Comparison of ENCODE assay signal across 9 cellular contexts in the genomic region with DNA sequence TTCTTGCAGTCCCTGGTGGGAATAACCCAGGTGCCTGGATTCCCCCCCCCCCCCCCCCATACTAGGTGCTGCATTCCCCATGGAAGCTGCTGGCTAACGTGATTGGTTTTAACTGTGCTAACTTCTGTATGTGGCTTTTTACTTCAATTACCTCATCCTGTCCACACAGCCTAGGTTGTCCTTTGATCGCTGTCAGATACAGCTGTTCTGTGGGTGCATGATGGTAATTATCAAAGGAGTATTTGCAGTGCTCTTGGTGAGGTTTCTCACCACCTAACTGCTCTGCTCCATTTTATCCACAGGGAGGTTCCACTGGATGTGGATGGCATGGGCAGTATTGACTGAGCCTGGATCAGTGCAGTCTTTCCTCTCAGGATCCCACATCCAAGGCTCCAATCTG.
"Had no signal": no experiment of that assay in that cellular context is flagged by ENCODE, and none has a peak within 500 bp of the region (broad histone marks: within the 10 kb centered on the region; RNA-seq: fewer than 3 reads in every experiment).

No MANE protein-coding gene starts in this region.

- ATAC-seq: GM23338, HCT116 had no signal

- DNase-seq: GM23248, GOT3, H7, H9, HCEC 1CT, HFFc6 had no signal

- H3K9ac ChIP-seq: GM23248 had no signal

- H3K4me3 ChIP-seq: GM23248, GM23338, HAP-1 had no signal

- H3K4me1 ChIP-seq: HAP-1 had no signal

- H3K27ac ChIP-seq: GM23248 had no signal

- H2AFZ ChIP-seq: GM23248, GM23338 had no signal

- H3K4me2 ChIP-seq: GM23338 had no signal

- H3K9me3 ChIP-seq: HAP-1 had no signal

- H3K36me3 ChIP-seq: HAP-1 had no signal
